In the genomic region with DNA sequence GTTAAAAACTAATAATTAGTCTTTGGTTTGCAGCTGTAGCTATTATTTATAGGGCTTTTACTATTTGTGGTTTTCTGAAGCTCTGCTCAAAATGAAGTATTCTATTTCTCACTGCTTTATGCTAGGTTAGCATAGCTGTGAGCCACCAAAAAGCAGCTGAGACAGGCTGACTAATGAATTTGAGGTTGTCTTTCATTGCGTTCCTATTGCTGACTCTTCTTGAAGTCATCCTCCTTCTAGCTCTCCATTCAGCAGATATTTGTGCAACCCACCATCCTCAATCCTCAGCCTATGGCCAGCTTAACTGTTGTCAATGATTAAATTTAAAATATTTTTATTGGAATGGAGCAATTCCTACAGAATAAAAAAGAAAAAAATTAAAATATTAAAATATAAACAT, we compare ENCODE assay signal across 14 cellular contexts. TPM values are rescaled to one million over a fixed set of nuclear protein-coding genes. Genes with fewer than 3 reads are reported as not detected.
DNase-seq lines count a peak whose midpoint lies in the region; ATAC-seq and TF ChIP-seq lines count a peak whose summit lies in the region.
"Had no signal": no experiment of that assay in that cellular context is flagged by ENCODE, and none has a peak within 500 bp of the region (broad histone marks: within the 10 kb centered on the region; RNA-seq: fewer than 3 reads in every experiment).

No MANE protein-coding gene starts in this region.

- POLR2A ChIA-PET in AG04450 (lab: Yijun Ruan, JAX): interaction anchor here (0.8 to 3.7 kb wide), 4 partner anchors 12 to 112 kb away, joined by 3 to 19 read pairs (median 10); no protein-coding TSS in a partner anchor
- POLR2A ChIA-PET in T-cell (lab: Charles Lee): interaction anchor here in 1 of 2 donors (0.6 kb wide), 1 partner anchor 9 kb away, joined by 8 read pairs; no protein-coding TSS in a partner anchor
- POLR2A ChIA-PET in OCI-LY7 (lab: Charles Lee): interaction anchor here (0.6 to 0.9 kb wide), 3 partner anchors 55 to 504 kb away, joined by 3 read pairs; a partner anchor contains a TSS

- no peak overlapping the region for H2AFZ ChIP-seq in OCI-LY7 (ENCODE audit: low read length)

- peaks cover 18% of the 10 kb centered on the region for H4K20me1 ChIP-seq in OCI-LY7 (ENCODE audit: insufficient read depth, low read length)

- ATAC-seq in T-cell (replicated peaks in 1 of 4): no peak
- ATAC-seq: left ventricle myocardium superior had no signal

- H3K4me3 ChIP-seq in AG04450 (ENCODE audit: low read depth, low read length) (no peak overlapping the region), OCI-LY7 (ENCODE audit: low read depth, low read length, poor library complexity, severe bottlenecking) (no peak overlapping the region)
- H3K4me3 ChIP-seq: Peyer's patch had no signal

- peaks cover 23% of the 10 kb centered on the region for H3K79me2 ChIP-seq in OCI-LY7 (ENCODE audit: insufficient read depth, low read depth, low read length)

- no TSS peak for BruUV-seq in OCI-LY7 (replicated peaks; lab: Mats Ljungman, UMichigan)

- H3K4me1 ChIP-seq in OCI-LY7 (ENCODE audit: insufficient read depth, low read length, poor library complexity, severe bottlenecking): peaks cover 27% of the 10 kb centered on the region

- no peaks in the 10 kb centered on the region for H3K9me3 Mint-ChIP-seq in T-cell
- H3K9me3 Mint-ChIP-seq: activated naive CD8-positive, alpha-beta T cell treated with anti-CD3 and anti-CD28 coated beads for 36 hours had no signal

- CTCF ChIA-PET in AG04450 (lab: Charles Lee) (interaction anchor here (0.9 to 1.7 kb wide), 3 partner anchors 10 to 41 kb away, joined by 3 to 7 read pairs (median 4); no protein-coding TSS in a partner anchor), T-cell (lab: Charles Lee) (interaction anchor here (0.5 to 5.5 kb wide), 4 partner anchors 17 to 368 kb away, joined by 4 to 31 read pairs (median 10); no protein-coding TSS in a partner anchor), OCI-LY7 (lab: Charles Lee; ENCODE audit: unreplicated experiment) (interaction anchor here (0.7 to 1.1 kb wide), 2 partner anchors 40 to 112 kb away, joined by 3 read pairs; no protein-coding TSS in a partner anchor)

- H3K4me2 ChIP-seq in OCI-LY7 (ENCODE audit: low read length): no peak overlapping the region

- intact Hi-C loops in OCI-LY7 (cut with micrococcal nuclease; ENCODE audit: unreplicated experiment): loop anchor here (5.0 kb wide), 2 partner anchors 126 to 511 kb away; a partner anchor contains a TSS

- H3K27ac Mint-ChIP-seq in T-cell: no peak overlapping the region

- H3K36me3 ChIP-seq in OCI-LY7 (ENCODE audit: insufficient read depth, low read length): no peaks in the 10 kb centered on the region
- H3K36me3 ChIP-seq: Peyer's patch had no signal

- no peaks in the 10 kb centered on the region for H3K27me3 Mint-ChIP-seq in T-cell
- H3K27me3 Mint-ChIP-seq: activated naive CD8-positive, alpha-beta T cell treated with anti-CD3 and anti-CD28 coated beads for 36 hours had no signal

- TF ChIP-seq CTCF in AG04450 (IDR thresholded peaks at IDR 0.05; ENCODE audit: low read depth, low read length) (no peak), OCI-LY7 (conservative IDR thresholded peaks at IDR 0.05; ENCODE audit: low read length) (no peak)

- H3K4me3 Mint-ChIP-seq in T-cell: no peak overlapping the region

- peaks cover 33 to 35% (median 34%) of the 10 kb centered on the region in 3 donors for H3K4me1 Mint-ChIP-seq in T-cell

- H3K27ac ChIP-seq in AG04450 (ENCODE audit: low read depth, low read length) (no peak overlapping the region), OCI-LY7 (ENCODE audit: low read depth, low read length, poor library complexity, severe bottlenecking) (no peak overlapping the region)
- H3K27ac ChIP-seq: Peyer's patch had no signal

- H3K36me3 Mint-ChIP-seq in T-cell: peaks cover 4% of the 10 kb centered on the region

- no peaks in the 10 kb centered on the region for H3K9me2 ChIP-seq in OCI-LY7 (ENCODE audit: insufficient read depth, low read length)

- peak; percentile 74 for DNase-seq in AG04450 (ENCODE audit: low read depth, low spot score)
- peak; percentile 42 for DNase-seq in HPDE6-E6E7 (ENCODE audit: extremely low spot score)
- DNase-seq in amniotic epithelial cell (ENCODE audit: low read depth): peak; percentile 88
- DNase-seq in glomerular visceral epithelial cell (ENCODE audit: extremely low spot score): peak; percentile 82
- DNase-seq in T-cell: no peak
- DNase-seq in SIG-M5 (lab: John Stamatoyannopoulos, UW): no peak
- DNase-seq in DMS79 (lab: John Stamatoyannopoulos, UW): no peak
- DNase-seq in OCI-LY7 (ENCODE audit: low spot score): no peak
- DNase-seq: activated naive CD8-positive, alpha-beta T cell treated with anti-CD3 and anti-CD28 coated beads for 36 hours; dermis blood vessel endothelial cell; left ventricle myocardium superior; NCI-H1092; Peyer's patch; stimulated activated CD8-positive, alpha-beta memory T cell treated with anti-CD3 and anti-CD28 coated beads, Interleukin-4, amount 100 ng/mL, for 48 hours had no signal

- H3K9me3 ChIP-seq in AG04450 (ENCODE audit: control insufficient read depth, insufficient read depth, low read length) (no peaks in the 10 kb centered on the region), OCI-LY7 (ENCODE audit: low read length) (no peaks in the 10 kb centered on the region)
- H3K9me3 ChIP-seq: Peyer's patch had no signal

- no peaks in the 10 kb centered on the region for H3K27me3 ChIP-seq in AG04450 (ENCODE audit: control insufficient read depth, insufficient read depth, low read length)
- H3K27me3 ChIP-seq: Peyer's patch had no signal

RNA-seq across cellular contexts. Expression of a gene that starts 2.1 kb away (rescaled TPM):
- 45.0 and 59.2 TPM in 2 replicates for polyA plus RNA-seq in AG04450 (2011; rRNA removed)
- 58.6 and 65.6 TPM in 2 replicates for polyA minus RNA-seq in AG04450 (2011; rRNA and poly(A)+ RNA removed)
- total RNA-seq in T-cell (10 to 100 TPM; 24.4 to 49.8 (median 36.7) TPM), OCI-LY7 (2022) (31.0 TPM in 2 replicates)
- total RNA-seq in OCI-LY7 (2014; rRNA removed; shearing (Covaris generic)): 5.7 and 6.4 TPM in 2 replicates

RNA-seq across cellular contexts. Expression of a gene that starts 55.1 kb away (rescaled TPM):
- polyA plus RNA-seq in AG04450 (2011; rRNA removed): 38.5 and 49.0 TPM in 2 replicates
- 43.6 and 46.4 TPM in 2 replicates for polyA minus RNA-seq in AG04450 (2011; rRNA and poly(A)+ RNA removed)
- total RNA-seq in T-cell (10 to 100 TPM in 4 of 5 donors, 1 to 10 TPM in 1; 7.5 to 21.9 (median 15.6) TPM), OCI-LY7 (2022) (17.3 and 19.1 TPM in 2 replicates)
- 25.5 and 37.5 TPM in 2 replicates for total RNA-seq in OCI-LY7 (2014; rRNA removed; shearing (Covaris generic))

Comparison
In these comparisons a context has a peak if more than half of its experiments do, and no peak if none do; other contexts are left out.
1. DNase-seq: peak in AG04450 (single experiment), HPDE6-E6E7 (single experiment), amniotic epithelial cell (single experiment) and glomerular visceral epithelial cell (single experiment); none in T-cell (0 of 34), SIG-M5 (single experiment), DMS79 (single experiment) and OCI-LY7 (single experiment).